24 cellular contexts compared by ENCODE assay signal in the genomic region with DNA sequence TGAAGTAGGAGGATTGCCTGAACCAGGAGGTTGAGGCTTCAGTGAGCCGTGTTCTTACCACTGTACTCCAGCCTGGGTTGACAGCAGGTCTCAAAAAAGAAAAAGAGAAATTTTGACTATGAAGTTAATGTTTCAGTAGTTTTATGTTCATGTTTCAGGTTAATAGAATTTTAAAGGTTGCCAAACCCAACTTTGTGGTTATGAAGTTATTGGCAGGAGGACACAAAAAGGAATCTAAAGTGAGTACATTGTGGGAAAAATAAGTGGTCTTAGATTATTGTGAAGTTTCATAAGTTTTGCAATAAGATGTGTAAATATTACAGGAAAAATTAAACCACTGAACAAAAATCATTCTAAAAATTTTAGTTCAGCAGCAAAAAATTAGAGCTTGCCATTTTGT.
"Had no signal": no experiment of that assay in that cellular context is flagged by ENCODE, and none has a peak within 500 bp of the region (broad histone marks: within the 10 kb centered on the region; RNA-seq: fewer than 3 reads in every experiment).

No MANE protein-coding gene starts in this region.

- DNase-seq: activated naive CD8-positive, alpha-beta T cell treated with anti-CD3 and anti-CD28 coated beads for 36 hours; activated T-cell treated with anti-CD3 and anti-CD28 coated beads, Interleukin-2, amount 50 U/mL, for 1 hour; amniotic stem cell; central memory CD4-positive, alpha-beta T cell; effector CD8-positive, alpha-beta T cell; head of caudate nucleus; hypothalamus; left ventricle myocardium superior; mammary epithelial cell; midbrain; pancreas; psoas muscle; stimulated activated CD4-positive, alpha-beta T cell treated with anti-CD3 and anti-CD28 coated beads, Interleukin-4, amount 100 ng/mL, for 24 hours; stomach; T-helper 1 cell; T-helper 9 cell; transverse colon; uterus had no signal

- H3K36me3 ChIP-seq: uterus had no signal

- H3K4me3 ChIP-seq: pancreas, psoas muscle, right atrium auricular region, stomach, transverse colon, uterus had no signal

- H3K9me3 ChIP-seq: neutrophil, pancreas, psoas muscle, right atrium auricular region, stomach, transverse colon, uterus had no signal

- ATAC-seq: left ventricle myocardium superior, pancreas, psoas muscle, WTC11 had no signal

- H3K4me3 Mint-ChIP-seq: activated naive CD8-positive, alpha-beta T cell treated with anti-CD3 and anti-CD28 coated beads for 36 hours; brain; dendritic cell treated with granulocyte-macrophage colony-stimulating factor and Interleukin-4, amounts not matched to agents 40 ng/mL and 50 ng/mL, for 4 days; nephron; WTC11 had no signal

- H3K27me3 Mint-ChIP-seq: activated naive CD8-positive, alpha-beta T cell treated with anti-CD3 and anti-CD28 coated beads for 36 hours; brain; dendritic cell treated with granulocyte-macrophage colony-stimulating factor and Interleukin-4, amounts not matched to agents 40 ng/mL and 50 ng/mL, for 4 days had no signal

- H3K27me3 ChIP-seq: neutrophil, pancreas, right atrium auricular region, stomach, transverse colon, uterus had no signal

- H3K27ac Mint-ChIP-seq: activated naive CD8-positive, alpha-beta T cell treated with anti-CD3 and anti-CD28 coated beads for 36 hours; dendritic cell treated with granulocyte-macrophage colony-stimulating factor and Interleukin-4, amounts not matched to agents 40 ng/mL and 50 ng/mL, for 4 days; nephron; WTC11 had no signal

- H3K27ac ChIP-seq: neutrophil, pancreas, psoas muscle, right atrium auricular region, stomach, transverse colon, uterus had no signal

- H3K4me1 ChIP-seq: pancreas, psoas muscle, right atrium auricular region, transverse colon, uterus had no signal

- H3K4me1 Mint-ChIP-seq: WTC11 had no signal

- H3K9me3 Mint-ChIP-seq: activated naive CD8-positive, alpha-beta T cell treated with anti-CD3 and anti-CD28 coated beads for 36 hours; dendritic cell treated with granulocyte-macrophage colony-stimulating factor and Interleukin-4, amounts not matched to agents 40 ng/mL and 50 ng/mL, for 4 days; nephron; WTC11 had no signal
